In genomic region chr3:183210341-183210740, GRCh38 we compare ENCODE assay signal across 12 cellular contexts. TPM values are rescaled to one million over a fixed set of nuclear protein-coding genes. Genes with fewer than 3 reads are reported as not detected.
DNase-seq lines count a peak whose midpoint lies in the region; ATAC-seq lines count a peak whose summit lies in the region.
"Had no signal": no experiment of that assay in that cellular context is flagged by ENCODE, and none has a peak within 500 bp of the region (broad histone marks: within the 10 kb centered on the region; RNA-seq: fewer than 3 reads in every experiment).

No MANE protein-coding gene starts in this region.

- peaks cover 14% of the 10 kb centered on the region for H3K4me1 Mint-ChIP-seq in activated T-helper 17 cell treated with anti-CD3 and anti-CD28 coated beads, Interleukin-2, amount 50 U/mL, for 72 hours
- H3K4me1 Mint-ChIP-seq in memory B cell = peaks cover 15% of the 10 kb centered on the region
- no peaks in the 10 kb centered on the region for H3K4me1 Mint-ChIP-seq in immature natural killer cell

- in situ Hi-C loops in KBM-7 (cut with MboI; ENCODE audit: low pct_unique_long_range_greater_than_20kb, low sequenced_read_pairs) = no loop called here

- DNase-seq in AML-193 (lab: John Stamatoyannopoulos, UW) (peak; percentile 90 to 92), KBM-7 (peak; percentile 62), memory B cell (ENCODE audit: low spot score in 2 of 2) (no peak), immature natural killer cell (no peak), NCI-H1105 (lab: John Stamatoyannopoulos, UW) (no peak), C1 segment of cervical spinal cord (lab: John Stamatoyannopoulos, UW) (no peak)
- DNase-seq: H9, NCI-H1092, NCI-H446 treated with DMSO at 0.1 percent for 48 hours, occipital lobe had no signal

- no peak for ATAC-seq in activated T-helper 17 cell treated with anti-CD3 and anti-CD28 coated beads, Interleukin-2, amount 50 U/mL, for 72 hours (replicated peaks)
- ATAC-seq in memory B cell (ENCODE audit: low read depth) (peak; percentile 21), GM18498 (IDR thresholded peaks at IDR 0.05; ENCODE audit: unreplicated experiment) (no peak)

- peaks cover 64% of the 10 kb centered on the region for H3K36me3 Mint-ChIP-seq in activated T-helper 17 cell treated with anti-CD3 and anti-CD28 coated beads, Interleukin-2, amount 50 U/mL, for 72 hours (ENCODE audit: low read depth)
- H3K36me3 Mint-ChIP-seq in memory B cell = no peaks in the 10 kb centered on the region
- no peaks in the 10 kb centered on the region for H3K36me3 Mint-ChIP-seq in immature natural killer cell

- H3K4me3 Mint-ChIP-seq in activated T-helper 17 cell treated with anti-CD3 and anti-CD28 coated beads, Interleukin-2, amount 50 U/mL, for 72 hours = peak overlapping the region; percentile 46
- H3K4me3 Mint-ChIP-seq in memory B cell (no peak overlapping the region), immature natural killer cell (no peak overlapping the region)
- H3K4me3 Mint-ChIP-seq: H9 had no signal

- peak overlapping the region; percentile 81 for H3K27ac Mint-ChIP-seq in activated T-helper 17 cell treated with anti-CD3 and anti-CD28 coated beads, Interleukin-2, amount 50 U/mL, for 72 hours
- H3K27ac Mint-ChIP-seq in memory B cell (no peak overlapping the region), immature natural killer cell (no peak overlapping the region)
- H3K27ac Mint-ChIP-seq: H9 had no signal

- no peaks in the 10 kb centered on the region for H3K27me3 Mint-ChIP-seq in activated T-helper 17 cell treated with anti-CD3 and anti-CD28 coated beads, Interleukin-2, amount 50 U/mL, for 72 hours
- H3K27me3 Mint-ChIP-seq in memory B cell (peaks cover 16% of the 10 kb centered on the region), immature natural killer cell (ENCODE audit: low read depth in 3 of 3) (peaks cover 0 to 5% (median 0%) of the 10 kb centered on the region in 3 donors)

- H3K9me3 Mint-ChIP-seq in activated T-helper 17 cell treated with anti-CD3 and anti-CD28 coated beads, Interleukin-2, amount 50 U/mL, for 72 hours = peaks cover 3% of the 10 kb centered on the region
- H3K9me3 Mint-ChIP-seq in memory B cell (no peaks in the 10 kb centered on the region), immature natural killer cell (no peaks in the 10 kb centered on the region)

RNA-seq across cellular contexts. Expression of gene B3GNT5, which starts 42.7 kb away (rescaled TPM):
- total RNA-seq in activated T-helper 17 cell treated with anti-CD3 and anti-CD28 coated beads, Interleukin-2, amount 50 U/mL, for 72 hours = 1 to 10 TPM; 1.4 to 7.1 TPM
- polyA plus RNA-seq in immature natural killer cell = 1 to 10 TPM in 1 of 3 donors, under 1 TPM in 1, not detected in 1; 0.48 to 1.1 TPM

RNA-seq across cellular contexts. Expression of gene LAMP3, which starts 47.8 kb away (rescaled TPM):
- 1 to 10 TPM; 2.9 to 4.8 TPM for total RNA-seq in activated T-helper 17 cell treated with anti-CD3 and anti-CD28 coated beads, Interleukin-2, amount 50 U/mL, for 72 hours
- under 1 TPM in 2 of 3 donors, not detected in 1; 0.32 to 0.62 TPM for polyA plus RNA-seq in immature natural killer cell
- total RNA-seq: occipital lobe had no signal

Comparison
In these comparisons a context has a peak if more than half of its experiments do, and no peak if none do; other contexts are left out.
1. DNase-seq: peak in AML-193 (2 of 2) and KBM-7 (single experiment); none in memory B cell (0 of 2), immature natural killer cell (0 of 3), NCI-H1105 (single experiment) and C1 segment of cervical spinal cord (0 of 14).